Comparison of ENCODE assay signal across 9 cellular contexts in genomic region chr2:73696975-73697374, GRCh38. TPM values are rescaled to one million over a fixed set of nuclear protein-coding genes. Genes with fewer than 3 reads are reported as not detected.
"Had no signal": no experiment of that assay in that cellular context is flagged by ENCODE, and none has a peak within 500 bp of the region (broad histone marks: within the 10 kb centered on the region; RNA-seq: fewer than 3 reads in every experiment).

No MANE protein-coding gene starts in this region.

RNA-seq across cellular contexts. Expression of gene NAT8, which starts 54.8 kb away (rescaled TPM):
- total RNA-seq: OCI-LY7, PC-3, PC-9, Right ventricle myocardium inferior, Right ventricle myocardium superior, RPMI7951, SJCRH30, SJSA1 had no signal
- polyA plus RNA-seq: SK-N-SH had no signal
